In genomic region chr6:127946388-127946787, GRCh38 we compare ENCODE assay signal across 29 cellular contexts. TPM values are rescaled to one million over a fixed set of nuclear protein-coding genes. Genes with fewer than 3 reads are reported as not detected.
DNase-seq lines count a peak whose midpoint lies in the region; ATAC-seq, FAIRE-seq and TF ChIP-seq lines count a peak whose summit lies in the region.
"Had no signal": no experiment of that assay in that cellular context is flagged by ENCODE, and none has a peak within 500 bp of the region (broad histone marks: within the 10 kb centered on the region; RNA-seq: fewer than 3 reads in every experiment).

No MANE protein-coding gene starts in this region.

- ATAC-seq in HepG2 (no peak), right lobe of liver (no peak)
- ATAC-seq: CD8-positive, alpha-beta T cell had no signal

- TF ChIP-seq CTCF in HepG2 (CRISPR knock-in tag; IDR thresholded peaks at IDR 0.05) (no peak), right lobe of liver (IDR thresholded peaks at IDR 0.05) (no peak), GM13976 (IDR thresholded peaks at IDR 0.05; ENCODE audit: borderline replicate concordance, control extremely low read depth, extremely low read depth, insufficient read depth, missing control alignments) (no peak)

- TF ChIP-seq RAD21 in HepG2 (CRISPR knock-in tag; IDR thresholded peaks at IDR 0.05) = no peak

- H3K79me2 ChIP-seq in HepG2 (ENCODE audit: insufficient read depth, low read length) = no peaks in the 10 kb centered on the region

- H3K36me3 Mint-ChIP-seq in activated naive CD8-positive, alpha-beta T cell treated with anti-CD3 and anti-CD28 coated beads for 36 hours = peaks cover 41% of the 10 kb centered on the region
- H3K36me3 Mint-ChIP-seq in stimulated activated naive CD8-positive, alpha-beta T cell treated with anti-CD3 and anti-CD28 coated beads, Interleukin-15, Interleukin-2, amounts not matched to agents 100 ng/mL and 50 ng/mL, for 24 hours (ENCODE audit: low read depth) = peaks cover 14% of the 10 kb centered on the region

- H3K4me2 ChIP-seq in HepG2 (ENCODE audit: low read depth, low read length) = no peak overlapping the region

- no peaks in the 10 kb centered on the region for H4K20me1 ChIP-seq in HepG2 (ENCODE audit: insufficient read depth, low read length)

- peaks cover 47% of the 10 kb centered on the region for H3K4me1 Mint-ChIP-seq in activated naive CD8-positive, alpha-beta T cell treated with anti-CD3 and anti-CD28 coated beads for 36 hours
- H3K4me1 Mint-ChIP-seq in stimulated activated naive CD8-positive, alpha-beta T cell treated with anti-CD3 and anti-CD28 coated beads, Interleukin-15, Interleukin-2, amounts not matched to agents 100 ng/mL and 50 ng/mL, for 24 hours (ENCODE audit: low read depth) = peaks cover 62% of the 10 kb centered on the region

- TF ChIP-seq POLR2A in HepG2 (IDR thresholded peaks at IDR 0.05; ENCODE audit: insufficient read depth in 1 of 2, low read depth in 2 of 2, low read length in 2 of 2) = no peak
- no peak for TF ChIP-seq POLR2A in right lobe of liver (IDR thresholded peaks at IDR 0.05)

- no peak for FAIRE-seq in HepG2 (lab: Jason Lieb, UNC)
- FAIRE-seq: GM19239 had no signal

- H3K27ac ChIP-seq in HepG2 (ENCODE audit: extremely low read length, insufficient read depth, low read length) (no peak overlapping the region), right lobe of liver (no peak overlapping the region)
- H3K27ac ChIP-seq: 22Rv1 had no signal

- H3K27ac Mint-ChIP-seq in activated naive CD8-positive, alpha-beta T cell treated with anti-CD3 and anti-CD28 coated beads for 36 hours = peak overlapping the region; percentile 42
- peak overlapping the region; percentile 65 for H3K27ac Mint-ChIP-seq in stimulated activated naive CD8-positive, alpha-beta T cell treated with anti-CD3 and anti-CD28 coated beads, Interleukin-15, Interleukin-2, amounts not matched to agents 100 ng/mL and 50 ng/mL, for 24 hours
- H3K27ac Mint-ChIP-seq: CD8-positive, alpha-beta T cell had no signal

- H3K36me3 ChIP-seq in HepG2 (replicated peaks in 1 of 2; ENCODE audit: control insufficient read depth in 1 of 2, insufficient read depth in 2 of 2, low read length in 2 of 2) = no peaks in the 10 kb centered on the region
- H3K36me3 ChIP-seq in right lobe of liver = no peaks in the 10 kb centered on the region
- H3K36me3 ChIP-seq: MG63 had no signal

- no peak overlapping the region for H3K9ac ChIP-seq in HepG2 (ENCODE audit: insufficient read depth, low read depth, low read length)

- no peak overlapping the region for H2AFZ ChIP-seq in HepG2 (ENCODE audit: low read length)

- no peak overlapping the region for H3K4me3 Mint-ChIP-seq in activated naive CD8-positive, alpha-beta T cell treated with anti-CD3 and anti-CD28 coated beads for 36 hours
- no peak overlapping the region for H3K4me3 Mint-ChIP-seq in stimulated activated naive CD8-positive, alpha-beta T cell treated with anti-CD3 and anti-CD28 coated beads, Interleukin-15, Interleukin-2, amounts not matched to agents 100 ng/mL and 50 ng/mL, for 24 hours
- H3K4me3 Mint-ChIP-seq: CD8-positive, alpha-beta T cell had no signal

- POLR2A ChIA-PET in HepG2 (lab: Yijun Ruan, JAX) = no interaction called here

- WGBS in HepG2 (ENCODE audit: low lambda C conversion rate) = 51% methylated on average over 2 of the region's 2 CpGs
- WGBS in right lobe of liver (ENCODE audit: insufficient coverage, low coverage, low lambda C conversion rate, missing lambda C conversion rate) = 94% methylated on average over 2 of the region's 2 CpGs

- H3K9me3 Mint-ChIP-seq in activated naive CD8-positive, alpha-beta T cell treated with anti-CD3 and anti-CD28 coated beads for 36 hours = peaks cover 27% of the 10 kb centered on the region
- peaks cover 13% of the 10 kb centered on the region for H3K9me3 Mint-ChIP-seq in stimulated activated naive CD8-positive, alpha-beta T cell treated with anti-CD3 and anti-CD28 coated beads, Interleukin-15, Interleukin-2, amounts not matched to agents 100 ng/mL and 50 ng/mL, for 24 hours

- BruUV-seq in HepG2 (replicated peaks; lab: Mats Ljungman, UMichigan) = no TSS peak

- in situ Hi-C loops in HepG2 (cut with HindIII; ENCODE audit: extremely low pct_ligation_motif_present, low pct_unique_long_range_greater_than_20kb) (no loop called here), GM13976 (cut with MboI; ENCODE audit: low sequenced_read_pairs, unreplicated experiment) (no loop called here)

- H3K4me3 ChIP-seq in HepG2 (replicated peaks in 1 of 3; ENCODE audit: insufficient read depth in 1 of 3, low read depth in 2 of 3, low read length in 3 of 3) (no peak overlapping the region), right lobe of liver (no peak overlapping the region)
- H3K4me3 ChIP-seq: MG63 had no signal

- H3K9me3 ChIP-seq in HepG2 (ENCODE audit: low read length) = no peaks in the 10 kb centered on the region
- no peaks in the 10 kb centered on the region for H3K9me3 ChIP-seq in right lobe of liver
- H3K9me3 ChIP-seq: MG63 had no signal

- intact Hi-C loops in HepG2 (cut with micrococcal nuclease; ENCODE audit: unreplicated experiment) = no loop called here
- intact Hi-C loops in right lobe of liver (cut with DNase I) = no loop called here

- H3K4me1 ChIP-seq in HepG2 (ENCODE audit: insufficient read depth, low read length) (no peaks in the 10 kb centered on the region), right lobe of liver (no peaks in the 10 kb centered on the region)

- CTCF ChIA-PET in HepG2 (lab: Yijun Ruan, JAX; ENCODE audit: low intra/inter-chr PET ratio, low total read pairs) = no interaction called here

- peak; percentile 22 for DNase-seq in DMS53 (lab: John Stamatoyannopoulos, UW)
- DNase-seq in DMS53 treated with DMSO at 0.1 percent for 48 hours (lab: John Stamatoyannopoulos, UW; ENCODE audit: unreplicated experiment) = no peak
- DNase-seq in HepG2 (ENCODE audit: low spot score) = no peak
- no peak for DNase-seq in right lobe of liver
- no peak for DNase-seq in activated naive CD8-positive, alpha-beta T cell treated with anti-CD3 and anti-CD28 coated beads for 36 hours
- no peak for DNase-seq in stimulated activated CD4-positive, alpha-beta T cell treated with anti-CD3 and anti-CD28 coated beads, Interleukin-4, amount 100 ng/mL, for 4 hours
- DNase-seq in GM13976 (ENCODE audit: low spot score) = no peak
- DNase-seq: AML-193; C1 segment of cervical spinal cord; Calu3; CD8-positive, alpha-beta T cell; DMS153; GDM1; Kasumi-1; MG63; NCI-H1417; NCI-H1694 treated with DMSO at 0.1 percent for 48 hours; NCI-H2081 treated with DMSO at 0.1 percent for 48 hours; NCI-H2171 treated with DMSO at 0.1 percent for 48 hours; NCI-H524 treated with DMSO at 0.1 percent for 48 hours; OCI-M1; Right ventricle myocardium superior had no signal

- H3K27me3 ChIP-seq in HepG2 (ENCODE audit: control insufficient read depth in 1 of 2, insufficient read depth in 2 of 2, low read length in 2 of 2) (no peaks in the 10 kb centered on the region; a peak in 1 of 5 replicates), right lobe of liver (no peaks in the 10 kb centered on the region)
- H3K27me3 ChIP-seq: MG63 had no signal

- no peak for TF ChIP-seq EP300 in HepG2 (IDR thresholded peaks at IDR 0.05; ENCODE audit: low read depth in 2 of 2, low read length in 2 of 2)
- TF ChIP-seq EP300 in HepG2 (CRISPR knock-in tag; IDR thresholded peaks at IDR 0.05; ENCODE audit: borderline replicate concordance) = no peak

- no peaks in the 10 kb centered on the region for H3K27me3 Mint-ChIP-seq in activated naive CD8-positive, alpha-beta T cell treated with anti-CD3 and anti-CD28 coated beads for 36 hours
- no peaks in the 10 kb centered on the region for H3K27me3 Mint-ChIP-seq in stimulated activated naive CD8-positive, alpha-beta T cell treated with anti-CD3 and anti-CD28 coated beads, Interleukin-15, Interleukin-2, amounts not matched to agents 100 ng/mL and 50 ng/mL, for 24 hours

TF ChIP-seq in HepG2, 621 proteins besides CTCF, POLR2A, EP300 and RAD21 (continues in another document):
- TF ChIP-seq MAFK (conservative IDR thresholded peaks at IDR 0.05 in 1 of 2, IDR thresholded peaks at IDR 0.05 in 1 of 2; ENCODE audit: low read length in 2 of 2) = peak; percentile 52 to 64
- peak; percentile 66 for TF ChIP-seq NFE2L2 (IDR thresholded peaks at IDR 0.05; ENCODE audit: low read length)

RNA-seq across cellular contexts. Expression of gene THEMIS, which starts 45.5 kb away (rescaled TPM):
- total RNA-seq in HepG2 (2016; rRNA removed; fragmentation: Illumina TruSeq; extraction: Trizol) (not detected in 2 replicates), right lobe of liver (under 1 TPM in 5 of 6 experiments, not detected in 1; 0.09 to 0.61 (median 0.17) TPM)
- total RNA-seq in HepG2 (2016; cell fraction: cytosol; rRNA removed; fragmentation: Illumina TruSeq; extraction: Trizol; ENCODE audit: low read depth) = not detected in 2 replicates
- not detected in 2 replicates for total RNA-seq in HepG2 (2016; cell fraction: insoluble cytoplasmic fraction; rRNA removed; fragmentation: Illumina TruSeq; extraction: Trizol)
- total RNA-seq in HepG2 (2016; cell fraction: membrane; rRNA removed; fragmentation: Illumina TruSeq; extraction: Trizol) = not detected in 2 replicates
- total RNA-seq in HepG2 (2016; cell fraction: nucleus; rRNA removed; fragmentation: Illumina TruSeq; extraction: Trizol) = not detected in 2 replicates
- polyA plus RNA-seq in HepG2 (2011; rRNA removed) = not detected in 2 replicates
- not detected in 2 replicates for polyA plus RNA-seq in HepG2 (2011; cell fraction: cytosol; rRNA removed)
- polyA plus RNA-seq in HepG2 (2011; cell fraction: nucleus; rRNA removed) = not detected in 2 replicates
- not detected in 2 replicates for polyA plus RNA-seq in HepG2 (2012)
- polyA plus RNA-seq in HepG2 (2016; cell fraction: cytosol; fragmentation: Illumina TruSeq; extraction: Trizol; ENCODE audit: low read depth) = not detected in 2 replicates
- not detected in 2 replicates for polyA plus RNA-seq in HepG2 (2016; cell fraction: insoluble cytoplasmic fraction; fragmentation: Illumina TruSeq; extraction: Trizol; ENCODE audit: low read depth)
- polyA plus RNA-seq in HepG2 (2016; cell fraction: membrane; fragmentation: Illumina TruSeq; extraction: Trizol; ENCODE audit: low read depth) = not detected in 2 replicates
- not detected in 2 replicates for polyA plus RNA-seq in HepG2 (2016; cell fraction: nucleus; fragmentation: Illumina TruSeq; extraction: Trizol; ENCODE audit: insufficient read depth, low read depth)
- polyA minus RNA-seq in HepG2 (2011; rRNA and poly(A)+ RNA removed; ENCODE audit: low replicate concordance) = not detected in 2 replicates
- not detected in 2 replicates for polyA minus RNA-seq in HepG2 (2011; cell fraction: cytosol; rRNA and poly(A)+ RNA removed)
- polyA minus RNA-seq in HepG2 (2011; cell fraction: nucleus; rRNA and poly(A)+ RNA removed) = not detected in 2 replicates
- 10 to 100 TPM; 48.3 to 49.7 TPM for total RNA-seq in activated naive CD8-positive, alpha-beta T cell treated with anti-CD3 and anti-CD28 coated beads for 36 hours
- total RNA-seq: Calu3, H4, RPMI7951, SK-MEL-5 had no signal
- polyA plus RNA-seq: AG04450 had no signal

Comparison
In these comparisons a context has a peak if more than half of its experiments do, and no peak if none do; other contexts are left out.
1. RNA of gene THEMIS, which starts 45.5 kb away (total RNA-seq): 48.3 to 49.7 TPM in activated naive CD8-positive, alpha-beta T cell treated with anti-CD3 and anti-CD28 coated beads for 36 hours; 0.09 to 0.61 TPM in right lobe of liver and not detected in HepG2; every median in the first group is over 10 times any median in the second.